In the genomic region with DNA sequence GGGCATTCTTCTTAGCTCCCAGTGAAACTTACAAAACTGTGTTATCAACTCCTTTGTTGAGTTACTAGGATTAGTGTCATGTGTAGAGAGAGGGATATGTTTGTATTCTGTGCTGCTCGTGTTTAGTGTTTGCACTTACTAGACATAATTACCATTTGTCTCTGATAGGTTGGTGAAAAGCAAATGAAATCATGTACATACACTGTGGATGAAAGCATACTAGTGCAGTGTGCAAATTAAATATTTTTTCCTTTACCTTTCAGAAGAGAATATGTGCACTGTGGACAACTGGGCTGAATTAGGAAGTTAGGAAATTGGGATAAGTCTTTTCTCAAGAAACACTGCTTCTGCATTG, we compare ENCODE assay signal across 8 cellular contexts. TPM values are rescaled to one million over a fixed set of nuclear protein-coding genes. Genes with fewer than 3 reads are reported as not detected.
DNase-seq lines count a peak whose midpoint lies in the region; ATAC-seq and TF ChIP-seq lines count a peak whose summit lies in the region.

No MANE protein-coding gene starts in this region.

- H3K4me1 ChIP-seq in muscle layer of colon (ENCODE audit: insufficient read depth, low read length): peaks cover 21% of the 10 kb centered on the region

- no peaks in the 10 kb centered on the region for H3K36me3 Mint-ChIP-seq in activated naive CD8-positive, alpha-beta T cell treated with anti-CD3 and anti-CD28 coated beads, Interleukin-2, amount 50 U/mL, for 24 hours (ENCODE audit: low read depth)

- H3K4me3 ChIP-seq in AG04450 (ENCODE audit: low read depth, low read length) (peak overlapping the region; percentile 98), HFF-Myc (replicated peaks; ENCODE audit: low read depth, low read length) (peak overlapping the region; percentile 68), muscle layer of colon (ENCODE audit: low read depth in 1 of 2, low read length in 2 of 2) (peak overlapping the region in 1 of 2 donors; percentile 95)

- no peak overlapping the region for H3K27ac ChIP-seq in AG04450 (ENCODE audit: low read depth, low read length)
- H3K27ac ChIP-seq in muscle layer of colon (ENCODE audit: low read depth, low read length): no peak overlapping the region

- DNase-seq in AG04450 (ENCODE audit: low read depth, low spot score) (no peak), HFF-Myc (ENCODE audit: extremely low read depth, low read depth) (no peak), T-helper 9 cell (no peak)
- DNase-seq in activated naive CD8-positive, alpha-beta T cell treated with anti-CD3 and anti-CD28 coated beads, Interleukin-2, amount 50 U/mL, for 24 hours: no peak
- DNase-seq in stimulated activated CD4-positive, alpha-beta T cell treated with anti-CD3 and anti-CD28 coated beads, Interleukin-1b, Interleukin-23, amount 100 ng/mL, for 48 hours: no peak

- CTCF ChIA-PET in AG04450 (lab: Charles Lee): interaction anchor here (1.3 to 2.0 kb wide), 4 partner anchors 9 to 66 kb away, joined by 3 to 12 read pairs (median 6); no protein-coding TSS in a partner anchor

- POLR2A ChIA-PET in AG04450 (lab: Yijun Ruan, JAX): no interaction called here

- peak overlapping the region; percentile 85 for H3K4me3 Mint-ChIP-seq in activated naive CD8-positive, alpha-beta T cell treated with anti-CD3 and anti-CD28 coated beads, Interleukin-2, amount 50 U/mL, for 24 hours

- no peaks in the 10 kb centered on the region for H3K27me3 Mint-ChIP-seq in activated naive CD8-positive, alpha-beta T cell treated with anti-CD3 and anti-CD28 coated beads, Interleukin-2, amount 50 U/mL, for 24 hours

- peaks cover 36% of the 10 kb centered on the region for H3K4me1 Mint-ChIP-seq in activated naive CD8-positive, alpha-beta T cell treated with anti-CD3 and anti-CD28 coated beads, Interleukin-2, amount 50 U/mL, for 24 hours

- H3K9me3 ChIP-seq in AG04450 (ENCODE audit: control insufficient read depth, insufficient read depth, low read length) (no peaks in the 10 kb centered on the region; the same call in 1 of the 2 replicates), muscle layer of colon (ENCODE audit: low read length) (no peaks in the 10 kb centered on the region)

- H3K27ac Mint-ChIP-seq in activated naive CD8-positive, alpha-beta T cell treated with anti-CD3 and anti-CD28 coated beads, Interleukin-2, amount 50 U/mL, for 24 hours: peak overlapping the region; percentile 92

- ATAC-seq in activated naive CD8-positive, alpha-beta T cell treated with anti-CD3 and anti-CD28 coated beads, Interleukin-2, amount 50 U/mL, for 24 hours: no peak
- ATAC-seq in HG02623 (IDR thresholded peaks at IDR 0.05; ENCODE audit: unreplicated experiment) (no peak), GM19397 (IDR thresholded peaks at IDR 0.05; ENCODE audit: unreplicated experiment) (no peak)

- no peaks in the 10 kb centered on the region for H3K36me3 ChIP-seq in muscle layer of colon (ENCODE audit: insufficient read depth, low read length)

- H3K9me3 Mint-ChIP-seq in activated naive CD8-positive, alpha-beta T cell treated with anti-CD3 and anti-CD28 coated beads, Interleukin-2, amount 50 U/mL, for 24 hours: no peaks in the 10 kb centered on the region

- TF ChIP-seq CTCF in AG04450 (IDR thresholded peaks at IDR 0.05; ENCODE audit: low read depth, low read length) (no peak), HFF-Myc (IDR thresholded peaks at IDR 0.05; ENCODE audit: low read depth, low read length, missing control alignments) (no peak)

- peak overlapping the region; percentile 79 for H3K9ac ChIP-seq in muscle layer of colon (ENCODE audit: low read length)

- H3K27me3 ChIP-seq in AG04450 (ENCODE audit: control insufficient read depth, insufficient read depth, low read length) (no peaks in the 10 kb centered on the region), muscle layer of colon (ENCODE audit: control insufficient read depth in 1 of 2, insufficient read depth in 2 of 2, low read length in 2 of 2) (no peaks in the 10 kb centered on the region)

RNA-seq across cellular contexts. Expression of gene KIAA1328, which starts 1.2 kb away (rescaled TPM):
- polyA plus RNA-seq in AG04450 (2011; rRNA removed): 3.7 and 3.9 TPM in 2 replicates
- polyA minus RNA-seq in AG04450 (2011; rRNA and poly(A)+ RNA removed): 5.3 and 11.3 TPM in 2 replicates

RNA-seq across cellular contexts. Expression of gene TPGS2, which starts 1.3 kb away (rescaled TPM):
- polyA plus RNA-seq in AG04450 (2011; rRNA removed): 295 and 302 TPM in 2 replicates
- 226 and 240 TPM in 2 replicates for polyA minus RNA-seq in AG04450 (2011; rRNA and poly(A)+ RNA removed)
